Comparison of ENCODE assay signal across 25 cellular contexts in the genomic region with DNA sequence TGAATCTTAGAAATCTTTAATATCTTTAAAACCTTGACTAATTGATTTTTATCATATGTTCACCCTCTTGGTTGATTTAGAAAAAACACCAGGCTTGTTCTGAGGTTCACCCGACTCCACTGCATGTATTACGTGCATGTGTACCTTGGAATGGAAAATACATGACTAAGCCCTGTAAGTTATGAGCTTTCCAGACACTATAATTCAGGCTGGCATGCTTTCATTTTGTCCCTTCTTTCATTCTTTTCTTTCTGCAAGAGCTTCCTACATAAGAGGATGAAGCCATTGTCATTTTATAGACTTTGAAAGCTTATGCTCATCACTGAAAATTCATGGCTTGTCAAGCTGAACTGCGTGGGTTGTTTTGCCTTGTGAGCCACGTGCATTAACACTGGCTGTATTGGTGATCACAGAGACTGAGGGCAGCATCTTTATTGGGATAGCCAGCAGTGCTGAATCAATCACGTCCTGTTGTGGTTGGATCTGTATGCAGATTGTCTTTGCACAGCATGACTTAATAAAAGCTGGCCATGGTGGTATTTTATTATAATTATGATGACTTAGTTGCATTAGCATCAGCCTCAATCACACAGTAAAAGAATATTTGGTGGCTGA.
DNase-seq lines count a peak whose midpoint lies in the region; ATAC-seq, FAIRE-seq and TF ChIP-seq lines count a peak whose summit lies in the region.
"Had no signal": no experiment of that assay in that cellular context is flagged by ENCODE, and none has a peak within 500 bp of the region (broad histone marks: within the 10 kb centered on the region; RNA-seq: fewer than 3 reads in every experiment).

No MANE protein-coding gene starts in this region.

- H3K9me3 ChIP-seq in SK-N-SH (no peaks in the 10 kb centered on the region), thoracic aorta (no peaks in the 10 kb centered on the region), left ventricle myocardium inferior (replicated peaks) (no peaks in the 10 kb centered on the region)
- H3K9me3 ChIP-seq: ascending aorta, colonic mucosa, lower lobe of right lung, uterus had no signal

- no peak overlapping the region for H3K4me3 ChIP-seq in SK-N-SH (ENCODE audit: low read depth in 2 of 2, low read length in 1 of 2)
- H3K4me3 ChIP-seq in thoracic aorta: peak overlapping the region; percentile 10
- no peak overlapping the region for H3K4me3 ChIP-seq in left ventricle myocardium inferior
- H3K4me3 ChIP-seq: colonic mucosa, hepatocyte, lower lobe of right lung, uterus had no signal

- H3K27ac ChIP-seq in SK-N-SH (ENCODE audit: low read depth in 2 of 2, low read length in 1 of 2) (peak overlapping the region in 1 of 2 experiments; percentile 10; a peak in 1 of 4 replicates), thoracic aorta (no peak overlapping the region), left ventricle myocardium inferior (replicated peaks) (no peak overlapping the region)
- H3K27ac ChIP-seq: ascending aorta, colonic mucosa, hepatocyte, lower lobe of right lung, uterus had no signal

- peaks cover 26% of the 10 kb centered on the region for H3K79me2 ChIP-seq in SK-N-SH (ENCODE audit: insufficient read depth)
- H3K79me2 ChIP-seq: hepatocyte had no signal

- peaks cover 15% of the 10 kb centered on the region for H3F3A ChIP-seq in SK-N-SH (replicated peaks; ENCODE audit: insufficient read depth)

- H2AFZ ChIP-seq in SK-N-SH (ENCODE audit: low read depth): no peak overlapping the region
- H2AFZ ChIP-seq: hepatocyte had no signal

- TF ChIP-seq RAD21 in SK-N-SH (IDR thresholded peaks at IDR 0.05; ENCODE audit: low read length): no peak

- peaks cover 20% of the 10 kb centered on the region; the same call in 1 of the 2 replicates for H4K20me1 ChIP-seq in SK-N-SH (ENCODE audit: insufficient read depth)

- intact Hi-C loops in left ventricle myocardium inferior (cut with micrococcal nuclease): no loop called here
- intact Hi-C loops in cardiac septum (cut with DNase I): no loop called here

- WGBS in SK-N-SH (ENCODE audit: low lambda C conversion rate): 92% methylated on average over 5 of the region's 5 CpGs

- ATAC-seq in thoracic aorta (ENCODE audit: insufficient number of reproducible peaks, low FRiP score, low read depth): no peak
- ATAC-seq: lower lobe of right lung had no signal

- no peak for TF ChIP-seq EP300 in SK-N-SH (IDR thresholded peaks at IDR 0.05; ENCODE audit: borderline replicate concordance in 1 of 2, low read depth in 1 of 2, low read length in 1 of 2)

- no peaks in the 10 kb centered on the region for H3K9me2 ChIP-seq in SK-N-SH

- H3K4me1 ChIP-seq in SK-N-SH (ENCODE audit: control insufficient read depth in 1 of 2, insufficient read depth in 2 of 2, low read depth in 1 of 2, low read length in 1 of 2) (peaks cover 0 to 16% of the 10 kb centered on the region in 2 experiments; a peak in 2 of 4 replicates), thoracic aorta (ENCODE audit: control insufficient read depth in 1 of 2, low read depth in 2 of 2) (peaks cover 0 to 11% of the 10 kb centered on the region in 2 donors), left ventricle myocardium inferior (no peaks in the 10 kb centered on the region)
- H3K4me1 ChIP-seq: ascending aorta, colonic mucosa, lower lobe of right lung, uterus had no signal

- FAIRE-seq in HTR-8/SVneo (lab: Jason Lieb, UNC): no peak
- FAIRE-seq: A204.1, islet of Langerhans had no signal

- no peak overlapping the region for H3K9ac ChIP-seq in SK-N-SH

- H3K27me3 ChIP-seq in SK-N-SH (ENCODE audit: insufficient read depth) (no peaks in the 10 kb centered on the region), thoracic aorta (replicated peaks; ENCODE audit: insufficient read depth) (no peaks in the 10 kb centered on the region), left ventricle myocardium inferior (ENCODE audit: low read depth) (no peaks in the 10 kb centered on the region)
- H3K27me3 ChIP-seq: ascending aorta, colonic mucosa, hepatocyte, uterus had no signal

- POLR2A ChIA-PET in SK-N-SH (lab: Yijun Ruan, JAX): no interaction called here

- H3K4me2 ChIP-seq in SK-N-SH: peak overlapping the region; percentile 39; the same call in 1 of the 2 replicates
- H3K4me2 ChIP-seq: hepatocyte had no signal

- H3K36me3 ChIP-seq in SK-N-SH (replicated peaks in 1 of 2; ENCODE audit: control insufficient read depth in 1 of 2, insufficient read depth in 2 of 2, low read length in 1 of 2): peaks cover 9 to 10% of the 10 kb centered on the region in 2 experiments
- H3K36me3 ChIP-seq in thoracic aorta: no peaks in the 10 kb centered on the region
- no peaks in the 10 kb centered on the region for H3K36me3 ChIP-seq in left ventricle myocardium inferior
- H3K36me3 ChIP-seq: ascending aorta, colonic mucosa, lower lobe of right lung, uterus had no signal

- TF ChIP-seq CTCF in SK-N-SH (IDR thresholded peaks at IDR 0.05) (no peak), thoracic aorta (IDR thresholded peaks at IDR 0.05) (no peak), left ventricle myocardium inferior (IDR thresholded peaks at IDR 0.05; ENCODE audit: borderline replicate concordance) (no peak)

- DNase-seq in NCI-H748 (lab: John Stamatoyannopoulos, UW; ENCODE audit: unreplicated experiment) (peak; percentile 33), NCI-H748 treated with DMSO at 0.1 percent for 48 hours (lab: John Stamatoyannopoulos, UW) (no peak), SK-N-SH (no peak), globus pallidus (ENCODE audit: low spot score) (peak; percentile 50), thoracic aorta (ENCODE audit: low spot score) (no peak), left ventricle myocardium inferior (no peak), HTR-8/SVneo (ENCODE audit: insufficient read length, low spot score) (no peak), cardiac septum (ENCODE audit: low spot score) (no peak)
- DNase-seq: activated CD4-positive, alpha-beta T cell treated with anti-CD3 and anti-CD28 coated beads for 1 hour; activated CD8-positive, alpha-beta memory T cell treated with anti-CD3 and anti-CD28 coated beads for 24 hours; activated naive CD4-positive, alpha-beta T cell treated with anti-CD3 and anti-CD28 coated beads, Interleukin-2, amount 50 U/mL, for 16 hours; activated T-cell treated with anti-CD3 and anti-CD28 coated beads, Interleukin-2, amount 50 U/mL, for 48 hours; C1 segment of cervical spinal cord; colonic mucosa; KG1; lower lobe of right lung; NCI-H2107; NCI-H510A treated with DMSO at 0.1 percent for 48 hours; retina; stimulated activated CD8-positive, alpha-beta memory T cell treated with anti-CD3 and anti-CD28 coated beads, Interleukin-4, amount 100 ng/mL, for 48 hours; uterus had no signal

- CTCF ChIA-PET in SK-N-SH (lab: Yijun Ruan, JAX): interaction anchor here (0.7 to 2.1 kb wide), 7 partner anchors 15 to 315 kb away, joined by 3 to 6 read pairs (median 3); no protein-coding TSS in a partner anchor

TF ChIP-seq in SK-N-SH, 30 proteins besides CTCF, POLR2A, EP300 and RAD21:
- TF ChIP-seq, protein P1, sequence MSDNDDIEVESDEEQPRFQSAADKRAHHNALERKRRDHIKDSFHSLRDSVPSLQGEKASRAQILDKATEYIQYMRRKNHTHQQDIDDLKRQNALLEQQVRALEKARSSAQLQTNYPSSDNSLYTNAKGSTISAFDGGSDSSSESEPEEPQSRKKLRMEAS (IDR thresholded peaks at IDR 0.05; ENCODE audit: low read depth): no peak
- TF ChIP-seq NFIC (IDR thresholded peaks at IDR 0.05; ENCODE audit: borderline replicate concordance) (no peak), RXRA (IDR thresholded peaks at IDR 0.05; ENCODE audit: borderline replicate concordance, low read depth) (no peak), YY1 (IDR thresholded peaks at IDR 0.05; ENCODE audit: low read depth) (no peak), POLR2AphosphoS5 (IDR thresholded peaks at IDR 0.05; ENCODE audit: low read depth, low read length) (no peak), RFX5 (IDR thresholded peaks at IDR 0.05; ENCODE audit: low read length) (no peak), JUND (IDR thresholded peaks at IDR 0.05) (no peak), NRF1 (IDR thresholded peaks at IDR 0.05; ENCODE audit: low read depth, low read length) (no peak), TCF12 (IDR thresholded peaks at IDR 0.05) (no peak)
- TF ChIP-seq, protein P2, sequence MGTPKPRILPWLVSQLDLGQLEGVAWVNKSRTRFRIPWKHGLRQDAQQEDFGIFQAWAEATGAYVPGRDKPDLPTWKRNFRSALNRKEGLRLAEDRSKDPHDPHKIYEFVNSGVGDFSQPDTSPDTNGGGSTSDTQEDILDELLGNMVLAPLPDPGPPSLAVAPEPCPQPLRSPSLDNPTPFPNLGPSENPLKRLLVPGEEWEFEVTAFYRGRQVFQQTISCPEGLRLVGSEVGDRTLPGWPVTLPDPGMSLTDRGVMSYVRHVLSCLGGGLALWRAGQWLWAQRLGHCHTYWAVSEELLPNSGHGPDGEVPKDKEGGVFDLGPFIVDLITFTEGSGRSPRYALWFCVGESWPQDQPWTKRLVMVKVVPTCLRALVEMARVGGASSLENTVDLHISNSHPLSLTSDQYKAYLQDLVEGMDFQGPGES (IDR thresholded peaks at IDR 0.05; ENCODE audit: low read depth, low read length): no peak

Comparison
In these comparisons a context has a peak if more than half of its experiments do, and no peak if none do; other contexts are left out.
1. DNase-seq: peak in NCI-H748 (single experiment) and globus pallidus (single experiment); none in NCI-H748 treated with DMSO at 0.1 percent for 48 hours (single experiment), SK-N-SH (single experiment), thoracic aorta (single experiment), left ventricle myocardium inferior (single experiment), HTR-8/SVneo (single experiment) and cardiac septum (single experiment).